25 cellular contexts compared by ENCODE assay signal in genomic region chr15:85071061-85071460, GRCh38.
"Had no signal": no experiment of that assay in that cellular context is flagged by ENCODE, and none has a peak within 500 bp of the region (broad histone marks: within the 10 kb centered on the region; RNA-seq: fewer than 3 reads in every experiment).

No MANE protein-coding gene starts in this region.

- H3K4me3 Mint-ChIP-seq: activated CD4-positive, alpha-beta T cell treated with anti-CD3 and anti-CD28 coated beads for 36 hours; activated T-cell treated with anti-CD3 and anti-CD28 coated beads, Interleukin-2, amount 50 U/mL, for 4 hours; immature natural killer cell; mesothelial cell of epicardium; stimulated activated memory B cell treated with anti-CD40 and anti-IgM and Interleukin-4, amounts not matched to agents 10 μg/mL and 1 μg/mL and 100 μg/mL, for 72 hours; WTC11 had no signal

- H3K36me3 Mint-ChIP-seq: WTC11 had no signal

- H3K4me1 Mint-ChIP-seq: mesothelial cell of epicardium; stimulated activated memory B cell treated with anti-CD40 and anti-IgM and Interleukin-4, amounts not matched to agents 10 μg/mL and 1 μg/mL and 100 μg/mL, for 72 hours had no signal

- H3K27ac Mint-ChIP-seq: mesothelial cell of epicardium; stimulated activated memory B cell treated with anti-CD40 and anti-IgM and Interleukin-4, amounts not matched to agents 10 μg/mL and 1 μg/mL and 100 μg/mL, for 72 hours; WTC11 had no signal

- ATAC-seq: activated CD4-positive, alpha-beta T cell treated with anti-CD3 and anti-CD28 coated beads for 36 hours; activated T-cell treated with anti-CD3 and anti-CD28 coated beads, Interleukin-2, amount 50 U/mL, for 4 hours; foreskin keratinocyte; left lung; sciatic nerve; stimulated activated memory B cell treated with anti-CD40 and anti-IgM and Interleukin-4, amounts not matched to agents 10 μg/mL and 1 μg/mL and 100 μg/mL, for 72 hours; WTC11 had no signal

- H3K27ac ChIP-seq: foreskin keratinocyte, hepatocyte, left lung, parathyroid adenoma, stomach, testis, uterus had no signal

- H3K9me3 Mint-ChIP-seq: activated T-cell treated with anti-CD3 and anti-CD28 coated beads, Interleukin-2, amount 50 U/mL, for 4 hours; immature natural killer cell; mesothelial cell of epicardium; stimulated activated memory B cell treated with anti-CD40 and anti-IgM and Interleukin-4, amounts not matched to agents 10 μg/mL and 1 μg/mL and 100 μg/mL, for 72 hours; WTC11 had no signal

- DNase-seq: activated CD4-positive, alpha-beta T cell treated with anti-CD3 and anti-CD28 coated beads for 36 hours; activated CD4-positive, alpha-beta T cell treated with anti-CD3 and anti-CD28 coated beads, Interleukin-2, amount 50 U/mL, for 4 hours; activated CD8-positive, alpha-beta memory T cell treated with anti-CD3 and anti-CD28 coated beads for 24 hours; activated CD8-positive, alpha-beta memory T cell treated with anti-CD3 and anti-CD28 coated beads, Interleukin-2, amount 50 U/mL, for 4 hours; activated naive CD4-positive, alpha-beta T cell treated with Interleukin-2 at 50 U/mL for 16 hours; activated T-cell treated with anti-CD3 and anti-CD28 coated beads, Interleukin-2, amount 50 U/mL, for 4 hours; amygdala; effector CD8-positive, alpha-beta T cell; foreskin keratinocyte; glutamatergic neuron; immature natural killer cell; left lung; nucleus accumbens; small intestine; stimulated activated CD4-positive, alpha-beta T cell treated with anti-CD3 and anti-CD28 coated beads, Interleukin-2, amount 100 ng/mL, for 24 hours; stomach; testis; trophoblast cell; uterus had no signal

- H3K27me3 Mint-ChIP-seq: activated CD4-positive, alpha-beta T cell treated with anti-CD3 and anti-CD28 coated beads for 36 hours; stimulated activated memory B cell treated with anti-CD40 and anti-IgM and Interleukin-4, amounts not matched to agents 10 μg/mL and 1 μg/mL and 100 μg/mL, for 72 hours had no signal
